9 cellular contexts compared by ENCODE assay signal in genomic region chr9:33124716-33125378, GRCh38. TPM values are rescaled to one million over a fixed set of nuclear protein-coding genes. Genes with fewer than 3 reads are reported as not detected.
DNase-seq lines count a peak whose midpoint lies in the region; ATAC-seq, FAIRE-seq and TF ChIP-seq lines count a peak whose summit lies in the region.
"Had no signal": no experiment of that assay in that cellular context is flagged by ENCODE, and none has a peak within 500 bp of the region (broad histone marks: within the 10 kb centered on the region; RNA-seq: fewer than 3 reads in every experiment).

No MANE protein-coding gene starts in this region.

- TF ChIP-seq CTCF in GM10248 (IDR thresholded peaks at IDR 0.05; ENCODE audit: control extremely low read depth, extremely low read depth, low read depth, missing control alignments): peak; percentile 25
- peak; percentile 5 for TF ChIP-seq CTCF in kidney (IDR thresholded peaks at IDR 0.05; ENCODE audit: borderline replicate concordance, extremely low read depth, insufficient read depth)
- no peak for TF ChIP-seq CTCF in PC-9 (conservative IDR thresholded peaks at IDR 0.05)

- peaks cover 26% of the 10 kb centered on the region for H3K79me2 ChIP-seq in PC-9 (ENCODE audit: low read depth)

- no peak overlapping the region for H2AFZ ChIP-seq in PC-9

- H3K27me3 ChIP-seq in PC-9 (ENCODE audit: insufficient read depth, low read depth): no peaks in the 10 kb centered on the region

- H3K27ac ChIP-seq in kidney (ENCODE audit: low read depth in 2 of 2, low read length in 2 of 2) (no peak overlapping the region), PC-9 (no peak overlapping the region)

- BruUV-seq in PC-9 (replicated peaks; lab: Mats Ljungman, UMichigan): no TSS peak

- intact Hi-C loops in kidney (cut with DNase I): no loop called here
- intact Hi-C loops in PC-9 (cut with micrococcal nuclease; ENCODE audit: unreplicated experiment): no loop called here

- FAIRE-seq in kidney (lab: Jason Lieb, UNC): no peak
- FAIRE-seq: TTC549 had no signal

- peak; percentile 49 for ATAC-seq in GM19395 (IDR thresholded peaks at IDR 0.05; ENCODE audit: unreplicated experiment)
- peak; percentile 46 for ATAC-seq in HG03439 (IDR thresholded peaks at IDR 0.05; ENCODE audit: unreplicated experiment)
- ATAC-seq in HG02840 (IDR thresholded peaks at IDR 0.05; ENCODE audit: low FRiP score, unreplicated experiment): no peak

- H4K20me1 ChIP-seq in PC-9 (ENCODE audit: insufficient read depth): no peaks in the 10 kb centered on the region

- no peaks in the 10 kb centered on the region for H3K9me2 ChIP-seq in PC-9 (ENCODE audit: insufficient read depth)

- POLR2A ChIA-PET in GM10248 (lab: Yijun Ruan, JAX) (interaction anchor here (0.5 kb wide), 1 partner anchor 98 kb away, joined by 5 read pairs; no protein-coding TSS in a partner anchor), PC-9 (lab: Charles Lee; ENCODE audit: unreplicated experiment) (no interaction called here)

- H3K4me2 ChIP-seq in PC-9: no peak overlapping the region

- H3K4me3 ChIP-seq in kidney (ENCODE audit: low read length in 2 of 2) (no peak overlapping the region), PC-9 (no peak overlapping the region)

- peak; percentile 67 for DNase-seq in GM10248 (ENCODE audit: extremely low spot score)
- DNase-seq in kidney: no peak
- DNase-seq in NCI-H2107 treated with DMSO at 0.1 percent for 48 hours (lab: John Stamatoyannopoulos, UW; ENCODE audit: unreplicated experiment): no peak
- no peak for DNase-seq in NCI-H1417 treated with DMSO at 0.1 percent for 48 hours (lab: John Stamatoyannopoulos, UW)
- no peak for DNase-seq in PC-9

- no peaks in the 10 kb centered on the region for H3K9me3 ChIP-seq in kidney (ENCODE audit: control insufficient read depth in 1 of 2, low read length in 2 of 2)
- no peaks in the 10 kb centered on the region for H3K9me3 ChIP-seq in PC-9 (ENCODE audit: insufficient read depth, low read depth)

- H3F3A ChIP-seq in PC-9 (ENCODE audit: insufficient read depth, low read depth): peaks cover 11% of the 10 kb centered on the region

- CTCF ChIA-PET in GM10248 (lab: Yijun Ruan, JAX) (interaction anchor here (0.6 to 3.0 kb wide), 10 partner anchors 10 to 114 kb away, joined by 3 to 17 read pairs (median 4); no protein-coding TSS in a partner anchor), PC-9 (lab: Charles Lee) (no interaction called here)

- H3K36me3 ChIP-seq in kidney (ENCODE audit: control insufficient read depth in 1 of 2, insufficient read depth in 2 of 2, low read length in 2 of 2) (peaks cover 20 to 33% of the 10 kb centered on the region in 2 donors), PC-9 (ENCODE audit: low read depth) (no peaks in the 10 kb centered on the region)

- peaks cover 26 to 33% of the 10 kb centered on the region in 2 donors for H3K4me1 ChIP-seq in kidney (ENCODE audit: control insufficient read depth in 1 of 2, insufficient read depth in 1 of 2, low read depth in 1 of 2, low read length in 2 of 2)
- H3K4me1 ChIP-seq in PC-9 (replicated peaks; ENCODE audit: insufficient read depth): peaks cover 21% of the 10 kb centered on the region

- H3K9ac ChIP-seq in kidney (ENCODE audit: low read length in 2 of 2): no peak overlapping the region

RNA-seq across cellular contexts. Expression of gene B4GALT1, which starts 42.3 kb away (rescaled TPM):
- total RNA-seq in kidney (163 TPM), PC-9 (2021) (75.6 and 87.2 TPM in 2 replicates)
- 33.0 TPM for polyA plus RNA-seq in kidney (ENCODE audit: insufficient read depth, low read depth, low replicate concordance)

RNA-seq across cellular contexts. Expression of gene SMU1, which starts 48.4 kb away (rescaled TPM):
- 22.0 TPM for total RNA-seq in kidney
- 12.8 TPM for polyA plus RNA-seq in kidney (ENCODE audit: insufficient read depth, low read depth, low replicate concordance)
- total RNA-seq in PC-9 (2021): 12.6 and 14.5 TPM in 2 replicates
